In genomic region chr5:78808380-78808779, GRCh38 we compare ENCODE assay signal across 19 cellular contexts.
A peak's percentile ranks its signal among the peaks of the same experiment; 100 is the strongest.
DNase-seq lines count a peak whose midpoint lies in the region; ATAC-seq and TF ChIP-seq lines count a peak whose summit lies in the region.
"Had no signal": no experiment of that assay in that cellular context is flagged by ENCODE, and none has a peak within 500 bp of the region (broad histone marks: within the 10 kb centered on the region; RNA-seq: fewer than 3 reads in every experiment).

No MANE protein-coding gene starts in this region.

- H3K27ac ChIP-seq in left ventricle myocardium inferior (replicated peaks) = peak overlapping the region; percentile 67
- H3K27ac ChIP-seq in uterus = no peak overlapping the region
- H3K27ac ChIP-seq: A549, KMS-11, Peyer's patch had no signal

- peaks cover 78% of the 10 kb centered on the region for H3K4me1 Mint-ChIP-seq in osteocyte (ENCODE audit: unreplicated experiment)
- no peaks in the 10 kb centered on the region for H3K4me1 Mint-ChIP-seq in activated CD4-positive, alpha-beta T cell treated with anti-CD3 and anti-CD28 coated beads, Interleukin-2, amount 10 ng/mL, durations not matched to agents 7 days and 5 days

- no peaks in the 10 kb centered on the region for H3K9me3 ChIP-seq in left ventricle myocardium inferior (replicated peaks)
- no peaks in the 10 kb centered on the region for H3K9me3 ChIP-seq in uterus
- H3K9me3 ChIP-seq: A549, Caco-2, MG63, Peyer's patch had no signal

- TF ChIP-seq POLR2A in uterus (IDR thresholded peaks at IDR 0.05) = no peak

- POLR2A ChIA-PET in activated CD4-positive, alpha-beta T cell treated with anti-CD3 and anti-CD28 coated beads, Interleukin-2, amount 10 ng/mL, durations not matched to agents 7 days and 5 days (lab: Charles Lee) = no interaction called here

- H3K36me3 ChIP-seq in left ventricle myocardium inferior = no peaks in the 10 kb centered on the region
- H3K36me3 ChIP-seq in uterus = no peaks in the 10 kb centered on the region
- H3K36me3 ChIP-seq: MG63, Peyer's patch had no signal

- H3K4me1 ChIP-seq in left ventricle myocardium inferior (peaks cover 34% of the 10 kb centered on the region), uterus (peaks cover 0 to 6% of the 10 kb centered on the region in 2 donors)
- H3K4me1 ChIP-seq: A549, Peyer's patch had no signal

- DNase-seq in G401 (ENCODE audit: low spot score) = peak; percentile 37
- DNase-seq in choroid plexus epithelial cell (ENCODE audit: low read depth) = peak; percentile 75
- peak; percentile 32 for DNase-seq in left ventricle myocardium inferior
- DNase-seq in osteocyte (ENCODE audit: extremely low spot score, unreplicated experiment) = peak; percentile 86
- DNase-seq in uterus = no peak
- no peak for DNase-seq in activated CD4-positive, alpha-beta T cell treated with anti-CD3 and anti-CD28 coated beads, Interleukin-2, amount 10 ng/mL, durations not matched to agents 7 days and 5 days
- DNase-seq in NCI-H1105 treated with DMSO at 0.1 percent for 48 hours (lab: John Stamatoyannopoulos, UW) = no peak
- DNase-seq: AML-193, Caco-2, DMS53, H7, MG63, NCI-H2029, NCI-H2171 treated with DMSO at 0.1 percent for 48 hours, NCI-H510A, Peyer's patch had no signal

- no peaks in the 10 kb centered on the region for H3K36me3 Mint-ChIP-seq in osteocyte (ENCODE audit: unreplicated experiment)
- H3K36me3 Mint-ChIP-seq in activated CD4-positive, alpha-beta T cell treated with anti-CD3 and anti-CD28 coated beads, Interleukin-2, amount 10 ng/mL, durations not matched to agents 7 days and 5 days (ENCODE audit: low read depth) = no peaks in the 10 kb centered on the region

- CTCF ChIA-PET in activated CD4-positive, alpha-beta T cell treated with anti-CD3 and anti-CD28 coated beads, Interleukin-2, amount 10 ng/mL, durations not matched to agents 7 days and 5 days (lab: Charles Lee) = interaction anchor here (1.5 kb wide), 1 partner anchor 14 kb away, joined by 3 read pairs; no protein-coding TSS in a partner anchor

- H3K27me3 Mint-ChIP-seq in osteocyte (ENCODE audit: unreplicated experiment) = no peaks in the 10 kb centered on the region
- no peaks in the 10 kb centered on the region for H3K27me3 Mint-ChIP-seq in activated CD4-positive, alpha-beta T cell treated with anti-CD3 and anti-CD28 coated beads, Interleukin-2, amount 10 ng/mL, durations not matched to agents 7 days and 5 days

- ATAC-seq in HG02798 (IDR thresholded peaks at IDR 0.05; ENCODE audit: poor library complexity, unreplicated experiment) = no peak
- ATAC-seq: A549 had no signal

- H3K4me3 Mint-ChIP-seq in osteocyte (ENCODE audit: unreplicated experiment) = no peak overlapping the region
- no peak overlapping the region for H3K4me3 Mint-ChIP-seq in activated CD4-positive, alpha-beta T cell treated with anti-CD3 and anti-CD28 coated beads, Interleukin-2, amount 10 ng/mL, durations not matched to agents 7 days and 5 days

- in situ Hi-C loops in G401 (cut with HindIII; ENCODE audit: low sequenced_read_pairs) = no loop called here

- TF ChIP-seq CTCF in choroid plexus epithelial cell (conservative IDR thresholded peaks at IDR 0.05; ENCODE audit: low read depth, low read length) (no peak), left ventricle myocardium inferior (IDR thresholded peaks at IDR 0.05; ENCODE audit: borderline replicate concordance) (no peak), osteocyte (IDR thresholded peaks at IDR 0.05) (no peak), uterus (IDR thresholded peaks at IDR 0.05) (no peak)

- no peaks in the 10 kb centered on the region for H3K9me3 Mint-ChIP-seq in osteocyte (ENCODE audit: unreplicated experiment)
- H3K9me3 Mint-ChIP-seq in activated CD4-positive, alpha-beta T cell treated with anti-CD3 and anti-CD28 coated beads, Interleukin-2, amount 10 ng/mL, durations not matched to agents 7 days and 5 days = no peaks in the 10 kb centered on the region

- H3K27me3 ChIP-seq in left ventricle myocardium inferior (ENCODE audit: low read depth) (no peaks in the 10 kb centered on the region), uterus (no peaks in the 10 kb centered on the region)
- H3K27me3 ChIP-seq: MG63, Peyer's patch had no signal

- peak overlapping the region; percentile 77 for H3K27ac Mint-ChIP-seq in osteocyte (ENCODE audit: unreplicated experiment)
- H3K27ac Mint-ChIP-seq in activated CD4-positive, alpha-beta T cell treated with anti-CD3 and anti-CD28 coated beads, Interleukin-2, amount 10 ng/mL, durations not matched to agents 7 days and 5 days = no peak overlapping the region

- no peak overlapping the region for H3K4me3 ChIP-seq in choroid plexus epithelial cell (ENCODE audit: low read depth, low read length)
- H3K4me3 ChIP-seq in left ventricle myocardium inferior = no peak overlapping the region
- H3K4me3 ChIP-seq in uterus = no peak overlapping the region
- H3K4me3 ChIP-seq: A549, MG63, Peyer's patch had no signal

- intact Hi-C loops in left ventricle myocardium inferior (cut with micrococcal nuclease) = no loop called here
- intact Hi-C loops in uterus (cut with DNase I; ENCODE audit: low total_unique reads) = no loop called here

Comparison
In these comparisons a context has a peak if more than half of its experiments do, and no peak if none do; other contexts are left out.
1. DNase-seq: peak in G401 (single experiment), choroid plexus epithelial cell (single experiment), left ventricle myocardium inferior (single experiment) and osteocyte (single experiment); none in uterus (0 of 2), activated CD4-positive, alpha-beta T cell treated with anti-CD3 and anti-CD28 coated beads, Interleukin-2, amount 10 ng/mL, durations not matched to agents 7 days and 5 days (single experiment) and NCI-H1105 treated with DMSO at 0.1 percent for 48 hours (single experiment).